Comparison of ENCODE assay signal across 15 cellular contexts in the genomic region with DNA sequence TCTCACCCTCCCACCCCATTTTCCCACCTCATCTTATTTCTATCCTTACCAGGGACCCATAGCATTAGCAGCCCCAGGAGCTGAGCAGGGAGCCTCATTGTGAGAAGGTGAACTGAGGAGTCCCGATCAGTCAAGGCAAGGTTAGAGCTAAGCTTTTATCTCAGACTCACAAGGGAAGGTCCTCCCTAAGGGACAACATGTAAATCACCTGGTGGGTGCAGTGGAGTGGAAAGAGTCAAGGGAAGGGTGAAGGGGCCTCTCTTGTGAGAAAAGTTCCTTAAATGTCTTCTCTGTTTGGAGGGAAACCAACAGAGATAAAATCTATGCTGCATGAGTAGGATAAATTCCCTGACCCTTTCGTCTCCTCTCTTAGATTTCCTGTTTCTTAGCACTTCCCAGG.
A peak's percentile ranks its signal among the peaks of the same experiment; 100 is the strongest.
DNase-seq lines count a peak whose midpoint lies in the region; ATAC-seq and TF ChIP-seq lines count a peak whose summit lies in the region.
"Had no signal": no experiment of that assay in that cellular context is flagged by ENCODE, and none has a peak within 500 bp of the region (broad histone marks: within the 10 kb centered on the region; RNA-seq: fewer than 3 reads in every experiment).

No MANE protein-coding gene starts in this region.

- H3K79me1 ChIP-seq in mesendoderm (ENCODE audit: low read length), result no peaks in the 10 kb centered on the region

- TF ChIP-seq POLR2A in esophagus squamous epithelium (IDR thresholded peaks at IDR 0.05), result no peak

- H3K9me2 ChIP-seq in DOHH2 (replicated peaks; ENCODE audit: control insufficient read depth, low read length) (no peaks in the 10 kb centered on the region), Loucy (replicated peaks; ENCODE audit: low read depth, low read length) (no peaks in the 10 kb centered on the region), SU-DHL-6 (replicated peaks; ENCODE audit: insufficient read depth, low read length) (no peaks in the 10 kb centered on the region)

- no peak overlapping the region for H2BK15ac ChIP-seq in mesendoderm (replicated peaks; ENCODE audit: low read depth)

- H4K5ac ChIP-seq in mesendoderm (ENCODE audit: low read length), result no peak overlapping the region

- H3K9ac ChIP-seq in Loucy (ENCODE audit: low read depth, low read length, poor library complexity, severe bottlenecking) (no peak overlapping the region), SU-DHL-6 (ENCODE audit: low read length) (peak overlapping the region; percentile 11; the same call in 1 of the 2 replicates), mesendoderm (ENCODE audit: low read length) (no peak overlapping the region)

- no peak overlapping the region for H2AFZ ChIP-seq in Loucy (ENCODE audit: low read length)
- no peak overlapping the region for H2AFZ ChIP-seq in SU-DHL-6 (ENCODE audit: low read depth, low read length, severe bottlenecking)

- no peaks in the 10 kb centered on the region for H3K27me3 ChIP-seq in DOHH2 (ENCODE audit: control insufficient read depth, low read length)
- no peaks in the 10 kb centered on the region for H3K27me3 ChIP-seq in Loucy (ENCODE audit: insufficient read depth, low read length, poor library complexity, severe bottlenecking)
- H3K27me3 ChIP-seq in SU-DHL-6 (ENCODE audit: low read length), result no peaks in the 10 kb centered on the region
- H3K27me3 ChIP-seq in mesendoderm (ENCODE audit: insufficient read depth, low read length, poor library complexity), result no peaks in the 10 kb centered on the region
- H3K27me3 ChIP-seq in esophagus squamous epithelium, result peaks cover 0 to 47% (median 0%) of the 10 kb centered on the region in 4 donors

- no peak overlapping the region for H4K8ac ChIP-seq in mesendoderm (ENCODE audit: low read depth, low read length)

- H3K27ac ChIP-seq in DOHH2 (ENCODE audit: low read depth, low read length) (peak overlapping the region; percentile 90), SU-DHL-6 (ENCODE audit: low read depth, low read length) (peak overlapping the region; percentile 76), mesendoderm (ENCODE audit: low read depth, low read length) (no peak overlapping the region), esophagus squamous epithelium (no peak overlapping the region)

- H3K4ac ChIP-seq in mesendoderm (ENCODE audit: low read depth, low read length), result no peak overlapping the region

- no peak overlapping the region for H2BK5ac ChIP-seq in mesendoderm (ENCODE audit: low read length)

- H3K4me2 ChIP-seq in DOHH2 (ENCODE audit: low read length) (peak overlapping the region; percentile 76), Loucy (ENCODE audit: low read depth, low read length, poor library complexity, severe bottlenecking) (peak overlapping the region; percentile 19), SU-DHL-6 (ENCODE audit: low read depth, low read length, poor library complexity, severe bottlenecking) (peak overlapping the region; percentile 61), mesendoderm (ENCODE audit: low read length) (no peak overlapping the region)

- H3K36me3 ChIP-seq in DOHH2 (ENCODE audit: control insufficient read depth, low read length) (no peaks in the 10 kb centered on the region), Loucy (ENCODE audit: insufficient read depth, low read length) (no peaks in the 10 kb centered on the region), SU-DHL-6 (ENCODE audit: low read length) (no peaks in the 10 kb centered on the region), mesendoderm (ENCODE audit: control insufficient read depth, insufficient read depth, low read length) (no peaks in the 10 kb centered on the region), esophagus squamous epithelium (no peaks in the 10 kb centered on the region)
- H3K36me3 ChIP-seq: HAP-1 had no signal

- ATAC-seq in GM19328 (IDR thresholded peaks at IDR 0.05; ENCODE audit: unreplicated experiment), result no peak

- H3F3A ChIP-seq in DOHH2 (ENCODE audit: control insufficient read depth, insufficient read depth) (peaks cover 11% of the 10 kb centered on the region), Loucy (ENCODE audit: low read depth) (no peaks in the 10 kb centered on the region), SU-DHL-6 (ENCODE audit: insufficient read depth) (peaks cover 9% of the 10 kb centered on the region; the same call in 1 of the 2 replicates)

- no peak overlapping the region for H2AK5ac ChIP-seq in mesendoderm (ENCODE audit: low read length)

- peaks cover 62% of the 10 kb centered on the region for H3K4me1 ChIP-seq in DOHH2 (ENCODE audit: control insufficient read depth, low read length)
- peaks cover 21% of the 10 kb centered on the region for H3K4me1 ChIP-seq in Loucy (ENCODE audit: insufficient read depth, low read length, poor library complexity, severe bottlenecking)
- no peaks in the 10 kb centered on the region for H3K4me1 ChIP-seq in mesendoderm (ENCODE audit: control insufficient read depth, low read depth, low read length)
- no peaks in the 10 kb centered on the region for H3K4me1 ChIP-seq in esophagus squamous epithelium
- H3K4me1 ChIP-seq: HAP-1 had no signal

- H3K23ac ChIP-seq in mesendoderm (ENCODE audit: low read length), result no peak overlapping the region

- H4K20me1 ChIP-seq in DOHH2 (ENCODE audit: control insufficient read depth, insufficient read depth, low read depth, low read length) (no peaks in the 10 kb centered on the region), Loucy (ENCODE audit: insufficient read depth, low read length, poor library complexity, severe bottlenecking) (no peaks in the 10 kb centered on the region), SU-DHL-6 (ENCODE audit: low read depth, low read length) (no peaks in the 10 kb centered on the region)

- no peaks in the 10 kb centered on the region for H3K9me3 ChIP-seq in DOHH2 (ENCODE audit: control insufficient read depth, insufficient read depth, low read length)
- H3K9me3 ChIP-seq in Loucy (ENCODE audit: insufficient read depth, low read depth, low read length), result no peaks in the 10 kb centered on the region; the same call in 1 of the 2 replicates
- H3K9me3 ChIP-seq in SU-DHL-6 (ENCODE audit: insufficient read depth, low read length), result no peaks in the 10 kb centered on the region
- no peaks in the 10 kb centered on the region for H3K9me3 ChIP-seq in esophagus squamous epithelium
- H3K9me3 ChIP-seq: HAP-1 had no signal

- intact Hi-C loops in esophagus squamous epithelium (cut with DNase I), result no loop called here

- H2BK120ac ChIP-seq in mesendoderm (ENCODE audit: low read depth, low read length), result no peak overlapping the region

- H3K56ac ChIP-seq in mesendoderm (ENCODE audit: low read length), result no peak overlapping the region

- H3K4me3 ChIP-seq in DOHH2 (ENCODE audit: low read length) (peak overlapping the region; percentile 67), Loucy (ENCODE audit: low read length, poor library complexity, severe bottlenecking) (no peak overlapping the region), SU-DHL-6 (ENCODE audit: insufficient read depth, low read length, poor library complexity, severe bottlenecking) (peak overlapping the region; percentile 32), mesendoderm (ENCODE audit: low read length) (no peak overlapping the region), esophagus squamous epithelium (no peak overlapping the region)
- H3K4me3 ChIP-seq: HAP-1 had no signal

- no peak overlapping the region for H3K18ac ChIP-seq in mesendoderm (ENCODE audit: low read length)

- no peak for TF ChIP-seq CTCF in DOHH2 (IDR thresholded peaks at IDR 0.05; ENCODE audit: low read depth, low read length, poor library complexity, severe bottlenecking)
- TF ChIP-seq CTCF in Loucy (conservative IDR thresholded peaks at IDR 0.05; ENCODE audit: low read length), result no peak
- TF ChIP-seq CTCF in SU-DHL-6 (IDR thresholded peaks at IDR 0.05; ENCODE audit: insufficient read depth, low read length, poor library complexity, severe bottlenecking), result no peak
- no peak for TF ChIP-seq CTCF in esophagus squamous epithelium (IDR thresholded peaks at IDR 0.05)

- DNase-seq in mesendoderm (peak; percentile 30), middle frontal gyrus (ENCODE audit: extremely low spot score, low spot score) (no peak), esophagus squamous epithelium (lab: John Stamatoyannopoulos, UW) (no peak), SKM-1 (lab: John Stamatoyannopoulos, UW; ENCODE audit: unreplicated experiment) (no peak)
- DNase-seq: Calu3; CD4-positive, alpha-beta T cell; CD8-positive, alpha-beta memory T cell; DMS53; DMS79 treated with DMSO at 0.1 percent for 48 hours; GOT3 had no signal

- no CpG with 5 or more reads among the region's 2 CpGs for WGBS in mesendoderm (ENCODE audit: extremely low coverage, insufficient coverage, low lambda C conversion rate)
- WGBS in esophagus squamous epithelium, 2 donors, result 25 to 64% methylated on average over 1 to 2 of the region's 2 CpGs

- H3K79me2 ChIP-seq in DOHH2 (ENCODE audit: control insufficient read depth, low read length), result no peaks in the 10 kb centered on the region
- H3K79me2 ChIP-seq in Loucy (ENCODE audit: insufficient read depth, low read length), result no peaks in the 10 kb centered on the region
- no peaks in the 10 kb centered on the region for H3K79me2 ChIP-seq in SU-DHL-6 (ENCODE audit: insufficient read depth, low read length)
- H3K79me2 ChIP-seq in mesendoderm (ENCODE audit: control insufficient read depth, insufficient read depth, low read length), result no peaks in the 10 kb centered on the region

Comparison
In these comparisons a context has a peak if more than half of its experiments do, and no peak if none do; other contexts are left out.
1. H3K27ac ChIP-seq: peak in DOHH2 (single experiment) and SU-DHL-6 (single experiment); none in mesendoderm (single experiment) and esophagus squamous epithelium (0 of 4).
2. H3K4me3 ChIP-seq: peak in DOHH2 (single experiment) and SU-DHL-6 (single experiment); none in Loucy (single experiment), mesendoderm (single experiment) and esophagus squamous epithelium (0 of 4).